Comparison of ENCODE assay signal across 27 cellular contexts in the genomic region with DNA sequence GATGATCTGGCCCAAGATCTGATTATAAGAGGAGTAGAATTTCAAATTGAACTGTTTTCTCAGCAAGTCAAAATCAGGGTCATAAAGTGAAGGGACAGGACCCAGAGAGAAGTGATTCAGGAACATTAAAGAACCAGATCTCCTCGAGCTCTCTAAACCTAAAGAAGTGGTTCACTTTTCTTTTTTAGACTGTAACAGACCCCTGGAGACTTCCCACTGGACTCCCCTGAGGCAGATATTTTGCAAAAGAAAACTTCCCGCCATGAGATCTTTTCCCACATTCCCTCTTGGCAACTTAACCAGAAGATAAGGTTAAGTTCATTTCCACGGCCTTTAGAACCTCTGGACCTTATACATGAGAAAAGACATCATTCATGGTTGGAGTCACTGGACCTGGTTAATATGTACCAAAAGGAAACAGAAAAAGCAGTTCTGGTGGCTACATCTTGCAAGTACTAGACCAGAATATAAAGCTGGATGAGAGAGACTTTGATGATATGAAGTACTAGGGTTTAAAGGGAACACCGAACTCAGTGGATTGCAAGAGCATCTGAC.
"Had no signal": no experiment of that assay in that cellular context is flagged by ENCODE, and none has a peak within 500 bp of the region (broad histone marks: within the 10 kb centered on the region; RNA-seq: fewer than 3 reads in every experiment).

No MANE protein-coding gene starts in this region.

- H3K36me3 ChIP-seq: adrenal gland, esophagus muscularis mucosa, gastrocnemius medialis had no signal

- H3K27me3 ChIP-seq: adrenal gland, body of pancreas, dorsolateral prefrontal cortex, esophagus muscularis mucosa, foreskin keratinocyte, gastrocnemius medialis had no signal

- ATAC-seq: activated CD4-positive, alpha-beta T cell treated with anti-CD3 and anti-CD28 coated beads for 36 hours; activated CD8-positive, alpha-beta memory T cell treated with anti-CD3 and anti-CD28 coated beads, Interleukin-2, amount 10 ng/mL, durations not matched to agents 7 days and 5 days; activated CD8-positive, alpha-beta T cell treated with anti-CD3 and anti-CD28 coated beads, Interleukin-2, amount 10 ng/mL, durations not matched to agents 7 days and 5 days; activated naive CD8-positive, alpha-beta T cell treated with anti-CD3 and anti-CD28 coated beads, Interleukin-2, amount 50 U/mL, for 24 hours; body of pancreas; foreskin keratinocyte; gastrocnemius medialis had no signal

- H3K4me3 ChIP-seq: adrenal gland, body of pancreas, coronary artery, dorsolateral prefrontal cortex, esophagus muscularis mucosa, gastrocnemius medialis had no signal

- H3K9me3 ChIP-seq: adrenal gland, body of pancreas, esophagus muscularis mucosa, gastrocnemius medialis had no signal

- DNase-seq: activated CD4-positive, alpha-beta memory T cell treated with anti-CD3 and anti-CD28 coated beads for 36 hours; activated CD4-positive, alpha-beta T cell treated with anti-CD3 and anti-CD28 coated beads for 36 hours; activated CD4-positive, alpha-beta T cell treated with anti-CD3 and anti-CD28 coated beads, Interleukin-2, amount 10 ng/mL, durations not matched to agents 24 days and 14 days; activated CD4-positive, CD25-positive, alpha-beta regulatory T cell; activated CD4-positive, CD25-positive, alpha-beta regulatory T cell treated with anti-CD3 and anti-CD28 coated beads, Interleukin-2, amount 50 U/mL, for 72 hours; activated CD8-positive, alpha-beta memory T cell treated with anti-CD3 and anti-CD28 coated beads, Interleukin-2, amount 10 ng/mL, durations not matched to agents 7 days and 5 days; activated CD8-positive, alpha-beta memory T cell treated with anti-CD3 and anti-CD28 coated beads, Interleukin-2, amount 50 U/mL, for 4 hours; activated CD8-positive, alpha-beta T cell treated with anti-CD3 and anti-CD28 coated beads, Interleukin-2, amount 10 ng/mL, durations not matched to agents 7 days and 5 days; activated effector memory CD4-positive, alpha-beta T cell treated with anti-CD3 and anti-CD28 coated beads, Interleukin-2, amount 50 U/mL, for 16 hours; activated naive CD4-positive, alpha-beta T cell treated with anti-CD3 and anti-CD28 coated beads for 36 hours; activated naive CD8-positive, alpha-beta T cell treated with anti-CD3 and anti-CD28 coated beads for 36 hours; activated naive CD8-positive, alpha-beta T cell treated with anti-CD3 and anti-CD28 coated beads, Interleukin-2, amount 50 U/mL, for 24 hours; activated T-cell treated with anti-CD3 and anti-CD28 coated beads, Interleukin-2, amount 50 U/mL, for 1 hour; activated T-cell treated with anti-CD3 and anti-CD28 coated beads, Interleukin-2, amount 50 U/mL, for 48 hours; adrenal gland; amygdala; aorta; body of pancreas; dorsolateral prefrontal cortex; effector memory CD4-positive, alpha-beta T cell; endodermal cell; erythroblast; foreskin keratinocyte; gastrocnemius medialis; T-helper 2 cell had no signal

- H3K27ac ChIP-seq: adrenal gland, body of pancreas, coronary artery, dorsolateral prefrontal cortex, esophagus muscularis mucosa, foreskin keratinocyte, gastrocnemius medialis had no signal

- H3K4me1 ChIP-seq: adrenal gland, body of pancreas, esophagus muscularis mucosa, foreskin keratinocyte, gastrocnemius medialis had no signal
